17 cellular contexts compared by ENCODE assay signal in genomic region chr2:129914538-129915302, GRCh38.
DNase-seq lines count a peak whose midpoint lies in the region; ATAC-seq and TF ChIP-seq lines count a peak whose summit lies in the region.
"Had no signal": no experiment of that assay in that cellular context is flagged by ENCODE, and none has a peak within 500 bp of the region (broad histone marks: within the 10 kb centered on the region; RNA-seq: fewer than 3 reads in every experiment).

No MANE protein-coding gene starts in this region.

- H3K4me1 ChIP-seq in body of pancreas (no peaks in the 10 kb centered on the region), testis (no peaks in the 10 kb centered on the region)
- H3K4me1 ChIP-seq: BE2C had no signal

- no peak overlapping the region for H3K27ac Mint-ChIP-seq in activated CD8-positive, alpha-beta memory T cell treated with anti-CD3 and anti-CD28 coated beads, Interleukin-2, amount 10 ng/mL, durations not matched to agents 7 days and 5 days
- H3K27ac Mint-ChIP-seq in stimulated activated effector memory CD8-positive, alpha-beta T cell treated with anti-CD3 and anti-CD28 coated beads, Interleukin-12 subunit alpha, Interleukin-12 subunit beta, amount 100 ng/mL, for 72 hours: no peak overlapping the region
- H3K27ac Mint-ChIP-seq: CD4-positive, alpha-beta memory T cell had no signal

- H3K4me3 ChIP-seq in body of pancreas: no peak overlapping the region
- no peak overlapping the region for H3K4me3 ChIP-seq in testis

- TF ChIP-seq POLR2A in body of pancreas (IDR thresholded peaks at IDR 0.05) (no peak), testis (IDR thresholded peaks at IDR 0.05) (no peak)

- H3K27ac ChIP-seq in body of pancreas (no peak overlapping the region), testis (no peak overlapping the region), caudate nucleus (ENCODE audit: low read depth, low read length) (no peak overlapping the region)

- H3K9me3 ChIP-seq in body of pancreas (peaks cover 0 to 5% (median 0%) of the 10 kb centered on the region in 3 donors), testis (no peaks in the 10 kb centered on the region)
- H3K9me3 ChIP-seq: BE2C had no signal

- CTCF ChIA-PET in activated CD8-positive, alpha-beta memory T cell treated with anti-CD3 and anti-CD28 coated beads, Interleukin-2, amount 10 ng/mL, durations not matched to agents 7 days and 5 days (lab: Charles Lee): no interaction called here

- H3K27me3 ChIP-seq in body of pancreas: no peaks in the 10 kb centered on the region
- H3K27me3 ChIP-seq in testis: no peaks in the 10 kb centered on the region
- H3K27me3 ChIP-seq: BE2C had no signal

- ATAC-seq in activated CD8-positive, alpha-beta memory T cell treated with anti-CD3 and anti-CD28 coated beads, Interleukin-2, amount 10 ng/mL, durations not matched to agents 7 days and 5 days: no peak
- ATAC-seq in body of pancreas (no peak), left lobe of liver (no peak)
- ATAC-seq in stimulated activated effector memory CD8-positive, alpha-beta T cell treated with anti-CD3 and anti-CD28 coated beads, Interleukin-12 subunit alpha, Interleukin-12 subunit beta, amount 100 ng/mL, for 72 hours: no peak
- ATAC-seq: PC-3 had no signal

- peaks cover 11% of the 10 kb centered on the region for H3K9me3 Mint-ChIP-seq in activated CD8-positive, alpha-beta memory T cell treated with anti-CD3 and anti-CD28 coated beads, Interleukin-2, amount 10 ng/mL, durations not matched to agents 7 days and 5 days (ENCODE audit: low read depth)
- H3K9me3 Mint-ChIP-seq in stimulated activated effector memory CD8-positive, alpha-beta T cell treated with anti-CD3 and anti-CD28 coated beads, Interleukin-12 subunit alpha, Interleukin-12 subunit beta, amount 100 ng/mL, for 72 hours: peaks cover 18% of the 10 kb centered on the region

- H3K36me3 Mint-ChIP-seq in activated CD8-positive, alpha-beta memory T cell treated with anti-CD3 and anti-CD28 coated beads, Interleukin-2, amount 10 ng/mL, durations not matched to agents 7 days and 5 days: peaks cover 1% of the 10 kb centered on the region
- no peaks in the 10 kb centered on the region for H3K36me3 Mint-ChIP-seq in stimulated activated effector memory CD8-positive, alpha-beta T cell treated with anti-CD3 and anti-CD28 coated beads, Interleukin-12 subunit alpha, Interleukin-12 subunit beta, amount 100 ng/mL, for 72 hours

- peaks cover 12% of the 10 kb centered on the region for H3K27me3 Mint-ChIP-seq in activated CD8-positive, alpha-beta memory T cell treated with anti-CD3 and anti-CD28 coated beads, Interleukin-2, amount 10 ng/mL, durations not matched to agents 7 days and 5 days
- H3K27me3 Mint-ChIP-seq: CD4-positive, alpha-beta memory T cell had no signal

- TF ChIP-seq CTCF in body of pancreas (IDR thresholded peaks at IDR 0.05) (no peak), testis (IDR thresholded peaks at IDR 0.05) (no peak)

- H3K36me3 ChIP-seq in body of pancreas (replicated peaks in 1 of 2; ENCODE audit: insufficient read depth in 1 of 2, low read depth in 2 of 2) (no peaks in the 10 kb centered on the region), testis (ENCODE audit: low read depth, missing control alignments) (no peaks in the 10 kb centered on the region)
- H3K36me3 ChIP-seq: BE2C had no signal

- no peak overlapping the region for H3K4me3 Mint-ChIP-seq in activated CD8-positive, alpha-beta memory T cell treated with anti-CD3 and anti-CD28 coated beads, Interleukin-2, amount 10 ng/mL, durations not matched to agents 7 days and 5 days
- H3K4me3 Mint-ChIP-seq in stimulated activated effector memory CD8-positive, alpha-beta T cell treated with anti-CD3 and anti-CD28 coated beads, Interleukin-12 subunit alpha, Interleukin-12 subunit beta, amount 100 ng/mL, for 72 hours: no peak overlapping the region
- H3K4me3 Mint-ChIP-seq: CD4-positive, alpha-beta memory T cell; H9 had no signal

- DNase-seq in activated CD8-positive, alpha-beta memory T cell treated with anti-CD3 and anti-CD28 coated beads, Interleukin-2, amount 10 ng/mL, durations not matched to agents 7 days and 5 days: peak; percentile 15
- no peak for DNase-seq in activated CD8-positive, alpha-beta memory T cell treated with anti-CD3 and anti-CD28 coated beads, Interleukin-2, amount 50 U/mL, for 4 hours
- DNase-seq in body of pancreas (peak; percentile 27 to 55 (median 33)), left lobe of liver (ENCODE audit: low spot score) (peak; percentile 60), testis (peak; percentile 2), cerebellar nuclear complex (lab: John Stamatoyannopoulos, UW) (no peak), caudate nucleus (lab: John Stamatoyannopoulos, UW) (no peak)
- DNase-seq in stimulated activated effector memory CD8-positive, alpha-beta T cell treated with anti-CD3 and anti-CD28 coated beads, Interleukin-12 subunit alpha, Interleukin-12 subunit beta, amount 100 ng/mL, for 72 hours (ENCODE audit: low spot score in 2 of 2): no peak
- DNase-seq: 8988T; BE2C; Calu3; CD4-positive, alpha-beta memory T cell; H9; NCI-H187 treated with DMSO at 0.1 percent for 48 hours; NCI-H446; NCI-H774 had no signal

- intact Hi-C loops in body of pancreas (cut with DNase I): no loop called here
- intact Hi-C loops in testis (cut with DNase I; ENCODE audit: low total_unique reads): no loop called here

- WGBS in body of pancreas, 2 donors: 42 to 51% methylated on average over 5 to 11 of the region's 11 CpGs
- 85 to 92% methylated on average over 10 to 11 of the region's 11 CpGs for WGBS in testis, 2 donors

- H3K4me1 Mint-ChIP-seq in activated CD8-positive, alpha-beta memory T cell treated with anti-CD3 and anti-CD28 coated beads, Interleukin-2, amount 10 ng/mL, durations not matched to agents 7 days and 5 days: no peaks in the 10 kb centered on the region
- no peaks in the 10 kb centered on the region for H3K4me1 Mint-ChIP-seq in stimulated activated effector memory CD8-positive, alpha-beta T cell treated with anti-CD3 and anti-CD28 coated beads, Interleukin-12 subunit alpha, Interleukin-12 subunit beta, amount 100 ng/mL, for 72 hours
- H3K4me1 Mint-ChIP-seq: CD4-positive, alpha-beta memory T cell had no signal

Comparison
In these comparisons a context has a peak if more than half of its experiments do, and no peak if none do; other contexts are left out.
1. DNase-seq: peak in activated CD8-positive, alpha-beta memory T cell treated with anti-CD3 and anti-CD28 coated beads, Interleukin-2, amount 10 ng/mL, durations not matched to agents 7 days and 5 days (single experiment), body of pancreas (4 of 4), left lobe of liver (single experiment) and testis (single experiment); none in activated CD8-positive, alpha-beta memory T cell treated with anti-CD3 and anti-CD28 coated beads, Interleukin-2, amount 50 U/mL, for 4 hours (single experiment), stimulated activated effector memory CD8-positive, alpha-beta T cell treated with anti-CD3 and anti-CD28 coated beads, Interleukin-12 subunit alpha, Interleukin-12 subunit beta, amount 100 ng/mL, for 72 hours (0 of 2), cerebellar nuclear complex (0 of 2) and caudate nucleus (0 of 61).